ENCODE assay signal across 8 cellular contexts in genomic region chr6:25993038-25993684, GRCh38. TPM values are rescaled to one million over a fixed set of nuclear protein-coding genes. Genes with fewer than 3 reads are reported as not detected.
DNase-seq lines count a peak whose midpoint lies in the region; ATAC-seq and TF ChIP-seq lines count a peak whose summit lies in the region.

No MANE protein-coding gene starts in this region.

- peaks cover 14% of the 10 kb centered on the region for H3K4me1 ChIP-seq in body of pancreas
- peaks cover 1 to 4% of the 10 kb centered on the region in 2 donors for H3K4me1 ChIP-seq in lung (ENCODE audit: control insufficient read depth in 2 of 2, insufficient read depth in 2 of 2, low read length in 2 of 2)

- H3K4me3 ChIP-seq in GM12875 (ENCODE audit: low read depth, low read length) (peak overlapping the region; percentile 43), body of pancreas (peak overlapping the region; percentile 32 to 69), lung (peak overlapping the region; percentile 56)

- peak overlapping the region; percentile 82 to 98 (median 96) for H3K27ac ChIP-seq in body of pancreas
- H3K27ac ChIP-seq in lung (ENCODE audit: low read depth in 1 of 2, low read length in 1 of 2): peak overlapping the region; percentile 88 to 91

- no peak for TF ChIP-seq POLR2A in body of pancreas (IDR thresholded peaks at IDR 0.05)

- H3K27me3 ChIP-seq in body of pancreas: no peaks in the 10 kb centered on the region
- no peaks in the 10 kb centered on the region for H3K27me3 ChIP-seq in lung (ENCODE audit: control insufficient read depth, insufficient read depth)

- H3K9me3 ChIP-seq in body of pancreas (no peaks in the 10 kb centered on the region), lung (ENCODE audit: control insufficient read depth in 2 of 2, insufficient read depth in 1 of 2, low read length in 1 of 2) (no peaks in the 10 kb centered on the region)

- DNase-seq in body of pancreas: peak in 1 of 4 donors; percentile 27
- no peak for DNase-seq in lung (ENCODE audit: low spot score)
- no peak for DNase-seq in cerebellum (ENCODE audit: low spot score)
- DNase-seq in AG08395 (ENCODE audit: low spot score): no peak
- DNase-seq in NCI-H187 treated with DMSO at 0.1 percent for 48 hours (lab: John Stamatoyannopoulos, UW): no peak
- DNase-seq in NCI-H128 (lab: John Stamatoyannopoulos, UW; ENCODE audit: unreplicated experiment): no peak

- ATAC-seq in HG03558 (IDR thresholded peaks at IDR 0.05; ENCODE audit: extremely low read depth, unreplicated experiment): peak; percentile 5
- peak; percentile 2 for ATAC-seq in body of pancreas
- no peak for ATAC-seq in lung (ENCODE audit: insufficient read depth, low FRiP score)

- peaks cover 0 to 4% of the 10 kb centered on the region in 2 donors for H3K36me3 ChIP-seq in body of pancreas (replicated peaks in 1 of 2; ENCODE audit: insufficient read depth in 1 of 2, low read depth in 2 of 2)
- peaks cover 0 to 5% of the 10 kb centered on the region in 2 donors for H3K36me3 ChIP-seq in lung (ENCODE audit: control insufficient read depth in 2 of 2, insufficient read depth in 2 of 2, low read length in 2 of 2)

- intact Hi-C loops in body of pancreas (cut with DNase I): no loop called here

- TF ChIP-seq CTCF in GM12875 (IDR thresholded peaks at IDR 0.05; ENCODE audit: borderline replicate concordance, insufficient read depth, low read depth, low read length): no peak
- peak in 1 of 7 experiments; percentile 1 for TF ChIP-seq CTCF in body of pancreas (IDR thresholded peaks at IDR 0.05)
- TF ChIP-seq CTCF in lung (IDR thresholded peaks at IDR 0.05; ENCODE audit: control extremely low read depth, extremely low read depth): no peak

- WGBS in body of pancreas, 2 donors: 21 to 26% methylated on average over 15 of the region's 15 CpGs
- 26 to 30% methylated on average over 15 of the region's 15 CpGs for WGBS in lung, 2 donors

RNA-seq across cellular contexts. Expression of gene TRIM38, which starts 30.6 kb away (rescaled TPM):
- total RNA-seq in body of pancreas (1 to 10 TPM; 3.9 to 4.0 TPM), lung (10 to 100 TPM; 12.7 to 18.0 TPM), cerebellum (0.73 TPM)
- 1 to 10 TPM; 7.2 to 7.5 TPM for polyA plus RNA-seq in lung
